ENCODE assay signal across 9 cellular contexts in the genomic region with DNA sequence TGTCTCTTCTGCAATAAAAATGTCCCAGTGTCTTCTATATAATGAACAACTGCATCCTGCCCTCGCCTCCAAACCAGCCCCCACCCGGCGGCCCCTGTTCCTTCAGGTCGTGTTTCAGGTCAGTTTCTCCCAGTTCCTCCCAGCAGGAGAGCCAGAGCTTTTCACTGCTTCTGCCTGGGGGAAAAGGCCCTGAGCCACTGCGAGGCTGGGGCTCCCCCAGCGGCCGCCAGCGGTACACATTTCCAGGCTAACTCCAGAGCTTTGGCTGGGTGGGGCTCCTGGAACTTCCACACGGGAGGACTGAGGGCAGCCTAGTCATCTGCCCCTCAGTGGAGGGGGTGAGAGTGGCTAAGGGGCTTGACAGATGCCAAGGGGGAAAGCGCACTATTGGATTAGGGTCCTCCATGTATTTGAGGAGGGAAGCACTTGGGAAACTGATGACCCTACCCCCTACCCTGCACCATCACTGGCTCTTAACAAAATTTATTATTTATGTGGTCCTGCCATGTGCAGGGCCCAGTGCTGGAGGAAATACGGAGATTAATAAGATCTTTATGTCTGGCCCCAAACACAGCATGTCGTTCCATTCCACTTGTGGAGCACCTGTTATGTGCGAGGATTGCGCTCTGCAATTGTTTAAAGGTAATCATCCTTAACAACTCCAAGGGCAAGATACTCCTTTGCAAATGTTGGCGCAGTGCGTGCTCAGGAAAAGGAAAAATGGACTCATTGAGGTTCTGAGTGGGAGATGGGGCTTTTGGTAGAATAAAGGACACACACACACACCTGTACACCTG. TPM values are rescaled to one million over a fixed set of nuclear protein-coding genes. Genes with fewer than 3 reads are reported as not detected.
A peak's percentile ranks its signal among the peaks of the same experiment; 100 is the strongest.
DNase-seq lines count a peak whose midpoint lies in the region; ATAC-seq and TF ChIP-seq lines count a peak whose summit lies in the region.
"Had no signal": no experiment of that assay in that cellular context is flagged by ENCODE, and none has a peak within 500 bp of the region (broad histone marks: within the 10 kb centered on the region; RNA-seq: fewer than 3 reads in every experiment).

No MANE protein-coding gene starts in this region.

- H3K27ac ChIP-seq in OCI-LY7 (ENCODE audit: low read depth, low read length, poor library complexity, severe bottlenecking) (no peak overlapping the region), right atrium auricular region (no peak overlapping the region)
- H3K27ac ChIP-seq: SK-N-MC had no signal

- BruUV-seq in Caco-2 (replicated peaks; lab: Mats Ljungman, UMichigan) (no TSS peak), OCI-LY7 (replicated peaks; lab: Mats Ljungman, UMichigan) (no TSS peak)

- H3K27me3 Mint-ChIP-seq in Caco-2 (ENCODE audit: insufficient read depth, unreplicated experiment), result no peaks in the 10 kb centered on the region

- POLR2A ChIA-PET in Caco-2 (lab: Charles Lee), result interaction anchor here (0.5 to 1.2 kb wide), 3 partner anchors 25 to 40 kb away, joined by 3 to 6 read pairs (median 4); no protein-coding TSS in a partner anchor
- POLR2A ChIA-PET in OCI-LY7 (lab: Charles Lee), result interaction anchor here (1.2 to 2.1 kb wide), 2 partner anchors 13 to 25 kb away, joined by 4 to 8 read pairs; no protein-coding TSS in a partner anchor

- H3K4me1 ChIP-seq in Caco-2 (no peaks in the 10 kb centered on the region), OCI-LY7 (ENCODE audit: insufficient read depth, low read length, poor library complexity, severe bottlenecking) (peaks cover 10% of the 10 kb centered on the region), right atrium auricular region (peaks cover 0 to 10% of the 10 kb centered on the region in 2 donors)

- H3K4me2 ChIP-seq in OCI-LY7 (ENCODE audit: low read length), result no peak overlapping the region

- no peaks in the 10 kb centered on the region for H3K36me3 ChIP-seq in Caco-2 (ENCODE audit: control insufficient read depth, insufficient read depth, low read length)
- H3K36me3 ChIP-seq in OCI-LY7 (ENCODE audit: insufficient read depth, low read length), result no peaks in the 10 kb centered on the region
- no peaks in the 10 kb centered on the region for H3K36me3 ChIP-seq in right atrium auricular region

- no peaks in the 10 kb centered on the region for H3K79me2 ChIP-seq in OCI-LY7 (ENCODE audit: insufficient read depth, low read depth, low read length)

- H3K27ac Mint-ChIP-seq in Caco-2 (ENCODE audit: unreplicated experiment), result no peak overlapping the region

- H4K20me1 ChIP-seq in OCI-LY7 (ENCODE audit: insufficient read depth, low read length), result no peaks in the 10 kb centered on the region

- no peak overlapping the region for H2AFZ ChIP-seq in OCI-LY7 (ENCODE audit: low read length)

- no peaks in the 10 kb centered on the region for H3K9me3 ChIP-seq in Caco-2
- H3K9me3 ChIP-seq in OCI-LY7 (ENCODE audit: low read length), result no peaks in the 10 kb centered on the region
- H3K9me3 ChIP-seq in right atrium auricular region, result no peaks in the 10 kb centered on the region

- no peaks in the 10 kb centered on the region for H3K36me3 Mint-ChIP-seq in Caco-2 (ENCODE audit: insufficient read depth, unreplicated experiment)

- DNase-seq in Caco-2 (peak; percentile 78 to 85), HUDEP-2 (lab: John Stamatoyannopoulos, UW; ENCODE audit: unreplicated experiment in 76 of 76) (peak in 40 of 76 experiments; percentile 1 to 52 (median 22)), OCI-LY7 (ENCODE audit: low spot score) (peak; percentile 59), amniotic stem cell (lab: John Stamatoyannopoulos, UW) (peak; percentile 58), right atrium auricular region (ENCODE audit: low spot score) (peak; percentile 73), retinal pigment epithelial cell (ENCODE audit: low read depth) (no peak), putamen (ENCODE audit: low spot score) (no peak)

- H3K4me1 Mint-ChIP-seq in Caco-2 (ENCODE audit: low read depth, unreplicated experiment), result no peaks in the 10 kb centered on the region

- intact Hi-C loops in Caco-2 (cut with micrococcal nuclease; ENCODE audit: unreplicated experiment) (loop anchor here (1.0 to 2.0 kb wide), 3 partner anchors 17 to 25 kb away; a partner anchor contains a TSS), OCI-LY7 (cut with micrococcal nuclease; ENCODE audit: unreplicated experiment) (loop anchor here (1.0 kb wide), 2 partner anchors 15 to 25 kb away; no protein-coding TSS in a partner anchor)

- H3K4me3 Mint-ChIP-seq in Caco-2 (ENCODE audit: unreplicated experiment), result no peak overlapping the region

- H3K27me3 ChIP-seq in Caco-2 (replicated peaks; ENCODE audit: control insufficient read depth, insufficient read depth, low read length), result no peaks in the 10 kb centered on the region
- no peaks in the 10 kb centered on the region for H3K27me3 ChIP-seq in right atrium auricular region

- H3K9me2 ChIP-seq in OCI-LY7 (ENCODE audit: insufficient read depth, low read length), result no peaks in the 10 kb centered on the region

- H3K4me3 ChIP-seq in Caco-2 (ENCODE audit: low read depth, low read length), result no peak overlapping the region
- no peak overlapping the region for H3K4me3 ChIP-seq in OCI-LY7 (ENCODE audit: low read depth, low read length, poor library complexity, severe bottlenecking)
- no peak overlapping the region for H3K4me3 ChIP-seq in right atrium auricular region
- H3K4me3 ChIP-seq in retinal pigment epithelial cell (ENCODE audit: low read length), result no peak overlapping the region
- H3K4me3 ChIP-seq: SK-N-MC had no signal

- peak; percentile 88 to 98 for TF ChIP-seq CTCF in Caco-2 (IDR thresholded peaks at IDR 0.05; ENCODE audit: insufficient read depth in 1 of 2, low read depth in 1 of 2, low read length in 1 of 2, severe bottlenecking in 1 of 2, unreplicated experiment in 1 of 2)
- TF ChIP-seq CTCF in OCI-LY7 (conservative IDR thresholded peaks at IDR 0.05; ENCODE audit: low read length), result peak; percentile 95
- peak; percentile 91 to 95 for TF ChIP-seq CTCF in right atrium auricular region (IDR thresholded peaks at IDR 0.05)
- peak; percentile 94 for TF ChIP-seq CTCF in retinal pigment epithelial cell (conservative IDR thresholded peaks at IDR 0.05; ENCODE audit: low read depth, low read length)

- peak; percentile 73 for ATAC-seq in GM19395 (IDR thresholded peaks at IDR 0.05; ENCODE audit: unreplicated experiment)

- CTCF ChIA-PET in Caco-2 (lab: Charles Lee) (interaction anchor here (0.6 to 4.9 kb wide), 22 partner anchors 10 to 467 kb away, joined by 3 to 210 read pairs (median 4); a partner anchor contains a TSS), OCI-LY7 (lab: Charles Lee; ENCODE audit: unreplicated experiment) (interaction anchor here (0.7 to 2.8 kb wide), 2 partner anchors 15 to 25 kb away, joined by 8 to 23 read pairs; no protein-coding TSS in a partner anchor)

- H3K9me3 Mint-ChIP-seq in Caco-2 (ENCODE audit: unreplicated experiment), result no peaks in the 10 kb centered on the region

RNA-seq across cellular contexts. Expression of a gene that starts 17.3 kb away (rescaled TPM):
- 0.91 and 1.4 TPM in 2 replicates for total RNA-seq in Caco-2 (2022)
- not detected in 2 replicates for total RNA-seq in OCI-LY7 (2014; rRNA removed; shearing (Covaris generic))
- 0.17 and 0.68 TPM in 2 replicates for total RNA-seq in OCI-LY7 (2022)
- total RNA-seq in right atrium auricular region, result 1 to 10 TPM; 4.8 to 5.9 TPM

RNA-seq across cellular contexts. Expression of a gene that starts 25.0 kb away (rescaled TPM):
- 160 and 169 TPM in 2 replicates for total RNA-seq in Caco-2 (2022)
- total RNA-seq in OCI-LY7 (2014; rRNA removed; shearing (Covaris generic)), result 181 and 222 TPM in 2 replicates
- 313 and 324 TPM in 2 replicates for total RNA-seq in OCI-LY7 (2022)
- under 1 TPM; 0.08 to 0.63 TPM for total RNA-seq in right atrium auricular region

RNA-seq across cellular contexts. Expression of a gene that starts 54.2 kb away (rescaled TPM):
- total RNA-seq in Caco-2 (2022) (21.0 and 22.9 TPM in 2 replicates), OCI-LY7 (2022) (14.9 and 15.8 TPM in 2 replicates), right atrium auricular region (10 to 100 TPM; 18.8 to 30.6 TPM)
- 6.3 and 6.5 TPM in 2 replicates for total RNA-seq in OCI-LY7 (2014; rRNA removed; shearing (Covaris generic))

Comparison
In these comparisons a context has a peak if more than half of its experiments do, and no peak if none do; other contexts are left out.
1. DNase-seq: peak in Caco-2 (2 of 2), HUDEP-2 (40 of 76), OCI-LY7 (single experiment), amniotic stem cell (single experiment) and right atrium auricular region (single experiment); none in retinal pigment epithelial cell (single experiment) and putamen (single experiment).
2. RNA of a gene that starts 25.0 kb away (total RNA-seq): 181 to 324 TPM in OCI-LY7 and 160 to 169 TPM in Caco-2; 0.08 to 0.63 TPM in right atrium auricular region; every median in the first group is over 10 times any median in the second.
3. Peak in every context shown above with its lines, with median percentiles within 50 percentile points of each other: CTCF ChIP-seq.